ENCODE assay signal across 2 cellular contexts in genomic region chr3:122710616-122711251, GRCh38.
TF ChIP-seq lines count a peak whose summit lies in the region.

No MANE protein-coding gene starts in this region.

TF ChIP-seq in GM12891, 5 proteins besides CTCF, POLR2A, EP300 and RAD21:
- TF ChIP-seq SPI1 (IDR thresholded peaks at IDR 0.05; ENCODE audit: low read depth, low read length): peak; percentile 54

TF ChIP-seq in K562, 482 proteins besides CTCF, POLR2A, EP300 and RAD21:
- peak; percentile 58 for TF ChIP-seq SPI1 (IDR thresholded peaks at IDR 0.05; ENCODE audit: borderline replicate concordance, low read depth, low read length)
